Comparison of ENCODE assay signal across 2 cellular contexts in genomic region chr5:180558232-180558631, GRCh38.
TF ChIP-seq lines count a peak whose summit lies in the region.

No MANE protein-coding gene starts in this region.

TF ChIP-seq in GM23338, 12 proteins besides CTCF, POLR2A, EP300 and RAD21:
- no peak for TF ChIP-seq NANOG (IDR thresholded peaks at IDR 0.05; ENCODE audit: borderline replicate concordance)
- no peak for TF ChIP-seq ZNF114 (CRISPR knock-in tag; IDR thresholded peaks at IDR 0.05)

TF ChIP-seq in IMR-90, 13 proteins besides CTCF, POLR2A, EP300 and RAD21 (continued from another document):
- TF ChIP-seq FOS (IDR thresholded peaks at IDR 0.05; ENCODE audit: low read depth, low read length) (no peak), NFE2L2 (IDR thresholded peaks at IDR 0.05; ENCODE audit: low read depth, low read length) (no peak)
